2 cellular contexts compared by ENCODE assay signal in the genomic region with DNA sequence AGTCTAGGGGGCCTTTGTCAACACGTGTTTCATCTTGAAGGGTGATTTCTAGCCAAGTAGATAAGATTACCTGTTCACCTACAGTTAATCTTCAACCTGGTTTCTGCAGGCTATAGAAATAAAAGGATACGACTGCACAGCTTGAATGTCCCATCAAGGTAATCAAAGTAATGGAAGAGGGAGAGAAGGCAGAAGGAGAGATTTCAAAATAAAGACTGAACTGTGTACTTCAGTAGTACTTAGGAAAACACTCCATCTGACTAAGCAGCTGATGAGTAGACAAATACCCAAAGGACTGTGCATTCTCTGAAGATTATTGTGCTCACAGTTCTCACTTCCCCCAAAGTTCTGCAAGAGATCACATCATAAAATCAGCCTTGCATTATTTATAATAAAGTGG.
TF ChIP-seq lines count a peak whose summit lies in the region.

No MANE protein-coding gene starts in this region.

TF ChIP-seq in GM12878, 131 proteins besides CTCF, POLR2A, EP300 and RAD21:
- TF ChIP-seq, protein P1, sequence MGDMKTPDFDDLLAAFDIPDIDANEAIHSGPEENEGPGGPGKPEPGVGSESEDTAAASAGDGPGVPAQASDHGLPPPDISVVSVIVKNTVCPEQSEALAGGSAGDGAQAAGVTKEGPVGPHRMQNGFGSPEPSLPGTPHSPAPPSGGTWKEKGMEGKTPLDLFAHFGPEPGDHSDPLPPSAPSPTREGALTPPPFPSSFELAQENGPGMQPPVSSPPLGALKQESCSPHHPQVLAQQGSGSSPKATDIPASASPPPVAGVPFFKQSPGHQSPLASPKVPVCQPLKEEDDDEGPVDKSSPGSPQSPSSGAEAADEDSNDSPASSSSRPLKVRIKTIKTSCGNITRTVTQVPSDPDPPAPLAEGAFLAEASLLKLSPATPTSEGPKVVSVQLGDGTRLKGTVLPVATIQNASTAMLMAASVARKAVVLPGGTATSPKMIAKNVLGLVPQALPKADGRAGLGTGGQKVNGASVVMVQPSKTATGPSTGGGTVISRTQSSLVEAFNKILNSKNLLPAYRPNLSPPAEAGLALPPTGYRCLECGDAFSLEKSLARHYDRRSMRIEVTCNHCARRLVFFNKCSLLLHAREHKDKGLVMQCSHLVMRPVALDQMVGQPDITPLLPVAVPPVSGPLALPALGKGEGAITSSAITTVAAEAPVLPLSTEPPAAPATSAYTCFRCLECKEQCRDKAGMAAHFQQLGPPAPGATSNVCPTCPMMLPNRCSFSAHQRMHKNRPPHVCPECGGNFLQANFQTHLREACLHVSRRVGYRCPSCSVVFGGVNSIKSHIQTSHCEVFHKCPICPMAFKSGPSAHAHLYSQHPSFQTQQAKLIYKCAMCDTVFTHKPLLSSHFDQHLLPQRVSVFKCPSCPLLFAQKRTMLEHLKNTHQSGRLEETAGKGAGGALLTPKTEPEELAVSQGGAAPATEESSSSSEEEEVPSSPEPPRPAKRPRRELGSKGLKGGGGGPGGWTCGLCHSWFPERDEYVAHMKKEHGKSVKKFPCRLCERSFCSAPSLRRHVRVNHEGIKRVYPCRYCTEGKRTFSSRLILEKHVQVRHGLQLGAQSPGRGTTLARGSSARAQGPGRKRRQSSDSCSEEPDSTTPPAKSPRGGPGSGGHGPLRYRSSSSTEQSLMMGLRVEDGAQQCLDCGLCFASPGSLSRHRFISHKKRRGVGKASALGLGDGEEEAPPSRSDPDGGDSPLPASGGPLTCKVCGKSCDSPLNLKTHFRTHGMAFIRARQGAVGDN (IDR thresholded peaks at IDR 0.05) = peak; percentile 68; the same call in 1 of the 2 replicates
- TF ChIP-seq NR2C2 (IDR thresholded peaks at IDR 0.05; ENCODE audit: borderline replicate concordance, control insufficient read depth, insufficient read length, low read depth) = no peak
- no peak for TF ChIP-seq TAF1 (IDR thresholded peaks at IDR 0.05; ENCODE audit: borderline replicate concordance, low read depth, low read length)
- no peak for TF ChIP-seq CREB1 (IDR thresholded peaks at IDR 0.05; ENCODE audit: low read depth)
- TF ChIP-seq IKZF1 (conservative IDR thresholded peaks at IDR 0.05) = 0 out of 2 replicates have a peak, but pooled peaks have one; percentile 20
- TF ChIP-seq ZNF24 (IDR thresholded peaks at IDR 0.05) = peak; percentile 89
- TF ChIP-seq YY1 (IDR thresholded peaks at IDR 0.05; ENCODE audit: low read depth, low read length) = no peak
- TF ChIP-seq GABPA (IDR thresholded peaks at IDR 0.05; ENCODE audit: low read depth) = no peak
- TF ChIP-seq JUNB (IDR thresholded peaks at IDR 0.05) = 0 out of 2 replicates have a peak, but pooled peaks have one; percentile 15
- 0 out of 2 replicates have a peak, but pooled peaks have one; percentile 25 for TF ChIP-seq ATF7 (IDR thresholded peaks at IDR 0.05; ENCODE audit: low read depth)
- no peak for TF ChIP-seq STAT3 (IDR thresholded peaks at IDR 0.05; ENCODE audit: low read depth, low read length)
- no peak for TF ChIP-seq CHD2 (IDR thresholded peaks at IDR 0.05; ENCODE audit: borderline replicate concordance, low read depth, low read length)
- 0 out of 2 replicates have a peak, but pooled peaks have one; percentile 15 for TF ChIP-seq RELB (IDR thresholded peaks at IDR 0.05; ENCODE audit: low read depth)
- no peak for TF ChIP-seq ZNF622 (IDR thresholded peaks at IDR 0.05)
- no peak for TF ChIP-seq HDGF (IDR thresholded peaks at IDR 0.05)
- TF ChIP-seq IKZF2 (IDR thresholded peaks at IDR 0.05) = 0 out of 4 replicates have a peak, but pooled peaks have one; percentile 18 to 38
- peak; percentile 73; the same call in 1 of the 2 replicates for TF ChIP-seq SMARCA5 (IDR thresholded peaks at IDR 0.05)
- no peak for TF ChIP-seq CHD1 (IDR thresholded peaks at IDR 0.05; ENCODE audit: low read depth, low read length)
- no peak for TF ChIP-seq NR2F1 (conservative IDR thresholded peaks at IDR 0.05)
- TF ChIP-seq MEF2B (IDR thresholded peaks at IDR 0.05; ENCODE audit: partially characterized antibody, poor library complexity, severe bottlenecking) = peak; percentile 88
- TF ChIP-seq SPI1 (IDR thresholded peaks at IDR 0.05; ENCODE audit: borderline replicate concordance, insufficient read depth, low read depth, low read length) = peak; percentile 68; the same call in 1 of the 2 replicates
- peak; percentile 47; the same call in 1 of the 2 replicates for TF ChIP-seq ZNF217 (IDR thresholded peaks at IDR 0.05)
- TF ChIP-seq ZZZ3 (IDR thresholded peaks at IDR 0.05; ENCODE audit: control insufficient read depth, insufficient read length, low read depth) = no peak

TF ChIP-seq in HepG2, 621 proteins besides CTCF, POLR2A, EP300 and RAD21:
- no peak for TF ChIP-seq KIAA2018 (CRISPR knock-in tag; IDR thresholded peaks at IDR 0.05; ENCODE audit: borderline replicate concordance)
- TF ChIP-seq, protein P2, sequence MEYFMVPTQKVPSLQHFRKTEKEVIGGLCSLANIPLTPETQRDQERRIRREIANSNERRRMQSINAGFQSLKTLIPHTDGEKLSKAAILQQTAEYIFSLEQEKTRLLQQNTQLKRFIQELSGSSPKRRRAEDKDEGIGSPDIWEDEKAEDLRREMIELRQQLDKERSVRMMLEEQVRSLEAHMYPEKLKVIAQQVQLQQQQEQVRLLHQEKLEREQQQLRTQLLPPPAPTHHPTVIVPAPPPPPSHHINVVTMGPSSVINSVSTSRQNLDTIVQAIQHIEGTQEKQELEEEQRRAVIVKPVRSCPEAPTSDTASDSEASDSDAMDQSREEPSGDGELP (IDR thresholded peaks at IDR 0.05; ENCODE audit: borderline replicate concordance, low read depth) = peak; percentile 56; the same call in 1 of the 2 replicates
